Comparison of ENCODE assay signal across 20 cellular contexts in the genomic region with DNA sequence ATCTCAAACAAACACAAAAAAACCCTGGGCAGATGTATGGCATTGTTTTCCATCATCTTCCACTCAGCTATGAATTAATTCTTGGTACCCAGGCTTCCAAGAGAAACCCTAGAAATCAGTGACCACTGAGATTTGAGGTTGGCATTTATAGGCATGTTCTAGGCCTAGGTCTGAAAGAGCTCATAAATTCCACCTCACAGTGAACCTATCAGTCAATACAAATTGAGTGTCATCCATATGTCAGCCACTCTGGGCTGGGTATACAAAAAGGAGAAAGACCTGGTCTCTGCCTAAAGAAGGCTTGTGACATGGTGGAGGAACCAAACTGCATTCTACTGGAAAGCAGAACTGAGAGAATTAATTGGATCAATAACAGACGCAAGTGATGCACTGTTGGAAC. TPM values are rescaled to one million over a fixed set of nuclear protein-coding genes. Genes with fewer than 3 reads are reported as not detected.
DNase-seq lines count a peak whose midpoint lies in the region; ATAC-seq and TF ChIP-seq lines count a peak whose summit lies in the region.
"Had no signal": no experiment of that assay in that cellular context is flagged by ENCODE, and none has a peak within 500 bp of the region (broad histone marks: within the 10 kb centered on the region; RNA-seq: fewer than 3 reads in every experiment).

No MANE protein-coding gene starts in this region.

- no peaks in the 10 kb centered on the region for H3K27me3 ChIP-seq in upper lobe of left lung

- peak; percentile 59 for ATAC-seq in stimulated activated naive CD8-positive, alpha-beta T cell treated with anti-CD3 and anti-CD28 coated beads, Interleukin-15, Interleukin-2, amounts not matched to agents 100 U/mL and 50 U/mL, for 24 hours
- ATAC-seq in stimulated activated naive CD8-positive, alpha-beta T cell treated with anti-CD3 and anti-CD28 coated beads, Interleukin-15, amount 100 ng/mL, for 72 hours: no peak
- ATAC-seq in central memory CD8-positive, alpha-beta T cell (replicated peaks; ENCODE audit: extremely low read depth, poor library complexity, severe bottlenecking): no peak
- ATAC-seq in naive thymus-derived CD8-positive, alpha-beta T cell: no peak
- ATAC-seq in upper lobe of left lung (ENCODE audit: low FRiP score in 2 of 2): no peak
- no peak for ATAC-seq in HG03442 (IDR thresholded peaks at IDR 0.05; ENCODE audit: unreplicated experiment)
- no peak for ATAC-seq in mucosa of descending colon

- no peak for TF ChIP-seq POLR2A in upper lobe of left lung (IDR thresholded peaks at IDR 0.05)

- DNase-seq in stimulated activated naive CD8-positive, alpha-beta T cell treated with anti-CD3 and anti-CD28 coated beads, Interleukin-15, Interleukin-2, amounts not matched to agents 100 U/mL and 50 U/mL, for 24 hours: no peak
- DNase-seq in stimulated activated naive CD8-positive, alpha-beta T cell treated with anti-CD3 and anti-CD28 coated beads, Interleukin-15, amount 100 ng/mL, for 72 hours: no peak
- no peak for DNase-seq in central memory CD8-positive, alpha-beta T cell (ENCODE audit: low spot score in 2 of 2)
- DNase-seq in naive thymus-derived CD8-positive, alpha-beta T cell: no peak
- DNase-seq in upper lobe of left lung: no peak
- DNase-seq in mucosa of descending colon: no peak
- DNase-seq: C1 segment of cervical spinal cord, DND-41, H7, HFFc6, KBM-7, NCI-H1105, NCI-H1694, NCI-H2081 treated with DMSO at 0.1 percent for 48 hours, NCI-H510A treated with DMSO at 0.1 percent for 48 hours, NCI-H82, OCI-M1, Right ventricle myocardium superior had no signal

- H3K36me3 ChIP-seq in upper lobe of left lung (peaks cover 40 to 100% (median 89%) of the 10 kb centered on the region in 4 donors), mucosa of descending colon (ENCODE audit: low read depth) (peaks cover 4% of the 10 kb centered on the region)

- TF ChIP-seq EP300 in upper lobe of left lung (IDR thresholded peaks at IDR 0.05): no peak

- H3K36me3 Mint-ChIP-seq in central memory CD8-positive, alpha-beta T cell (ENCODE audit: insufficient read depth): peaks cover 76% of the 10 kb centered on the region
- peaks cover 12 to 96% (median 27%) of the 10 kb centered on the region in 3 donors for H3K36me3 Mint-ChIP-seq in naive thymus-derived CD8-positive, alpha-beta T cell

- H3K27ac Mint-ChIP-seq in stimulated activated naive CD8-positive, alpha-beta T cell treated with anti-CD3 and anti-CD28 coated beads, Interleukin-15, amount 100 ng/mL, for 72 hours: no peak overlapping the region
- H3K27ac Mint-ChIP-seq in central memory CD8-positive, alpha-beta T cell (ENCODE audit: low read depth): peak overlapping the region; percentile 64
- H3K27ac Mint-ChIP-seq in naive thymus-derived CD8-positive, alpha-beta T cell: peak overlapping the region in 6 of 10 donors; percentile 9 to 77 (median 22)
- H3K27ac Mint-ChIP-seq: HFFc6 had no signal

- no peak overlapping the region for H3K4me3 Mint-ChIP-seq in stimulated activated naive CD8-positive, alpha-beta T cell treated with anti-CD3 and anti-CD28 coated beads, Interleukin-15, amount 100 ng/mL, for 72 hours
- no peak overlapping the region for H3K4me3 Mint-ChIP-seq in central memory CD8-positive, alpha-beta T cell
- no peak overlapping the region for H3K4me3 Mint-ChIP-seq in naive thymus-derived CD8-positive, alpha-beta T cell
- H3K4me3 Mint-ChIP-seq: HFFc6 had no signal

- H3K27ac ChIP-seq in upper lobe of left lung: no peak overlapping the region

- H3K4me3 ChIP-seq in upper lobe of left lung (no peak overlapping the region), mucosa of descending colon (no peak overlapping the region)

- intact Hi-C loops in mucosa of descending colon (cut with DNase I, micrococcal nuclease): no loop called here

- peaks cover 21% of the 10 kb centered on the region for H3K4me1 Mint-ChIP-seq in stimulated activated naive CD8-positive, alpha-beta T cell treated with anti-CD3 and anti-CD28 coated beads, Interleukin-15, amount 100 ng/mL, for 72 hours
- H3K4me1 Mint-ChIP-seq in central memory CD8-positive, alpha-beta T cell: peaks cover 57% of the 10 kb centered on the region
- peaks cover 17 to 43% (median 29%) of the 10 kb centered on the region in 4 donors for H3K4me1 Mint-ChIP-seq in naive thymus-derived CD8-positive, alpha-beta T cell

- 81 to 100% methylated on average over 1 of the region's 1 CpG for WGBS in upper lobe of left lung, 2 donors

- H3K9me3 Mint-ChIP-seq in stimulated activated naive CD8-positive, alpha-beta T cell treated with anti-CD3 and anti-CD28 coated beads, Interleukin-15, amount 100 ng/mL, for 72 hours: no peaks in the 10 kb centered on the region
- no peaks in the 10 kb centered on the region for H3K9me3 Mint-ChIP-seq in central memory CD8-positive, alpha-beta T cell
- no peaks in the 10 kb centered on the region for H3K9me3 Mint-ChIP-seq in naive thymus-derived CD8-positive, alpha-beta T cell
- H3K9me3 Mint-ChIP-seq: HFFc6 had no signal

- H3K9me3 ChIP-seq in upper lobe of left lung (no peaks in the 10 kb centered on the region), mucosa of descending colon (no peaks in the 10 kb centered on the region)

- H3K4me1 ChIP-seq in upper lobe of left lung: no peaks in the 10 kb centered on the region
- H3K4me1 ChIP-seq in mucosa of descending colon (ENCODE audit: low read depth): no peaks in the 10 kb centered on the region

- POLR2A ChIA-PET in naive thymus-derived CD8-positive, alpha-beta T cell (lab: Charles Lee): interaction anchor here (1.6 kb wide), 1 partner anchor 8 kb away, joined by 6 read pairs; no protein-coding TSS in a partner anchor

- TF ChIP-seq CTCF in upper lobe of left lung (IDR thresholded peaks at IDR 0.05) (no peak), mucosa of descending colon (IDR thresholded peaks at IDR 0.05) (no peak)

- no peaks in the 10 kb centered on the region for H3K27me3 Mint-ChIP-seq in stimulated activated naive CD8-positive, alpha-beta T cell treated with anti-CD3 and anti-CD28 coated beads, Interleukin-15, amount 100 ng/mL, for 72 hours
- no peaks in the 10 kb centered on the region for H3K27me3 Mint-ChIP-seq in central memory CD8-positive, alpha-beta T cell
- no peaks in the 10 kb centered on the region for H3K27me3 Mint-ChIP-seq in naive thymus-derived CD8-positive, alpha-beta T cell

RNA-seq across cellular contexts. Expression of a gene that starts 30.2 kb away (rescaled TPM):
- not detected for total RNA-seq in naive thymus-derived CD8-positive, alpha-beta T cell
- polyA plus RNA-seq in naive thymus-derived CD8-positive, alpha-beta T cell: not detected
- total RNA-seq in upper lobe of left lung (not detected), mucosa of descending colon (not detected)
- total RNA-seq: G401, H7, HFFc6, Right ventricle myocardium superior had no signal

RNA-seq across cellular contexts. Expression of a gene that starts 42.6 kb away (rescaled TPM):
- total RNA-seq in naive thymus-derived CD8-positive, alpha-beta T cell: 100 to 1,000 TPM; 146 to 149 TPM
- polyA plus RNA-seq in naive thymus-derived CD8-positive, alpha-beta T cell: 100 to 1,000 TPM; 129 to 150 (median 149) TPM
- 100 to 1,000 TPM; 115 to 223 (median 179) TPM for total RNA-seq in upper lobe of left lung
- 100 to 1,000 TPM; 194 to 283 (median 206) TPM for total RNA-seq in mucosa of descending colon

RNA-seq across cellular contexts. Expression of a gene that starts 43.9 kb away (rescaled TPM):
- total RNA-seq in naive thymus-derived CD8-positive, alpha-beta T cell: 10 to 100 TPM; 54.9 to 65.4 TPM
- 10 to 100 TPM in 1 of 3 donors, 1 to 10 TPM in 2; 4.5 to 17.5 (median 6.0) TPM for polyA plus RNA-seq in naive thymus-derived CD8-positive, alpha-beta T cell
- total RNA-seq in upper lobe of left lung (10 to 100 TPM; 15.4 to 66.6 (median 29.6) TPM), mucosa of descending colon (10 to 100 TPM; 18.1 to 37.8 (median 27.3) TPM)

Comparison
In these comparisons a context has a peak if more than half of its experiments do, and no peak if none do; other contexts are left out.
1. H3K27ac Mint-ChIP-seq: peak in central memory CD8-positive, alpha-beta T cell (single experiment) and naive thymus-derived CD8-positive, alpha-beta T cell (6 of 10); none in stimulated activated naive CD8-positive, alpha-beta T cell treated with anti-CD3 and anti-CD28 coated beads, Interleukin-15, amount 100 ng/mL, for 72 hours (0 of 2).